ENCODE assay signal across 1 cellular context in genomic region chr9:113395000-113395861, GRCh38.
TF ChIP-seq lines count a peak whose summit lies in the region.

No MANE protein-coding gene starts in this region.

TF ChIP-seq in HepG2, 621 proteins besides CTCF, POLR2A, EP300 and RAD21 (continued from another document):
- TF ChIP-seq ZBTB4 (CRISPR knock-in tag; IDR thresholded peaks at IDR 0.05; ENCODE audit: borderline replicate concordance): peak; percentile 49; the same call in 1 of the 2 replicates
- no peak for TF ChIP-seq FOXP1 (IDR thresholded peaks at IDR 0.05)
- peak; percentile 75 for TF ChIP-seq FOXP1 (CRISPR knock-in tag; IDR thresholded peaks at IDR 0.05)
- TF ChIP-seq ZNF253 (CRISPR knock-in tag; IDR thresholded peaks at IDR 0.05; ENCODE audit: borderline replicate concordance): no peak
- no peak for TF ChIP-seq BRCA1 (CRISPR knock-in tag; IDR thresholded peaks at IDR 0.05)
- TF ChIP-seq ZNF563 (CRISPR knock-in tag; IDR thresholded peaks at IDR 0.05): no peak
- no peak for TF ChIP-seq MZF1 (CRISPR knock-in tag; IDR thresholded peaks at IDR 0.05; ENCODE audit: borderline replicate concordance)
- TF ChIP-seq ELK4 (CRISPR knock-in tag; IDR thresholded peaks at IDR 0.05; ENCODE audit: borderline replicate concordance): no peak
- TF ChIP-seq MBD4 (IDR thresholded peaks at IDR 0.05; ENCODE audit: borderline replicate concordance, low read length): no peak
- TF ChIP-seq ZNF296 (CRISPR knock-in tag; conservative IDR thresholded peaks at IDR 0.05): no peak
- TF ChIP-seq HMGA1 (CRISPR knock-in tag; conservative IDR thresholded peaks at IDR 0.05): no peak
- TF ChIP-seq ZNF468 (CRISPR knock-in tag; IDR thresholded peaks at IDR 0.05): no peak
- no peak for TF ChIP-seq ZNF251 (CRISPR knock-in tag; IDR thresholded peaks at IDR 0.05)
- no peak for TF ChIP-seq ZNF451 (CRISPR knock-in tag; IDR thresholded peaks at IDR 0.05)
- TF ChIP-seq ZNF770 (CRISPR knock-in tag; IDR thresholded peaks at IDR 0.05): peak; percentile 53; the same call in 1 of the 2 replicates
- TF ChIP-seq ZBTB8A (CRISPR knock-in tag; IDR thresholded peaks at IDR 0.05; ENCODE audit: borderline replicate concordance, low read depth): no peak
- TF ChIP-seq ZNF691 (CRISPR knock-in tag; IDR thresholded peaks at IDR 0.05; ENCODE audit: borderline replicate concordance, low read depth): peak; percentile 100
- no peak for TF ChIP-seq HNRNPH1 (optimal IDR thresholded peaks at IDR 0.05; ENCODE audit: low read depth, low read length)
- peak; percentile 74 for TF ChIP-seq POGZ (CRISPR knock-in tag; IDR thresholded peaks at IDR 0.05)
- TF ChIP-seq MBNL3 (CRISPR knock-in tag; conservative IDR thresholded peaks at IDR 0.05): no peak
- no peak for TF ChIP-seq HINFP (CRISPR knock-in tag; IDR thresholded peaks at IDR 0.05; ENCODE audit: low read depth)
- TF ChIP-seq ZNF317 (CRISPR knock-in tag; IDR thresholded peaks at IDR 0.05): peak; percentile 62; the same call in 1 of the 2 replicates
- TF ChIP-seq ZNF446 (CRISPR knock-in tag; IDR thresholded peaks at IDR 0.05): no peak
- no peak for TF ChIP-seq CEBPZ (IDR thresholded peaks at IDR 0.05; ENCODE audit: low read length)
- TF ChIP-seq CEBPB (IDR thresholded peaks at IDR 0.05; ENCODE audit: borderline replicate concordance, low read depth, low read length): peak; percentile 73
- TF ChIP-seq ARHGAP35 (CRISPR knock-in tag; IDR thresholded peaks at IDR 0.05; ENCODE audit: borderline replicate concordance): peak; percentile 26; the same call in 1 of the 2 replicates
- no peak for TF ChIP-seq ETV6 (CRISPR knock-in tag; conservative IDR thresholded peaks at IDR 0.05)
- TF ChIP-seq ZBTB44 (CRISPR knock-in tag; IDR thresholded peaks at IDR 0.05): no peak
- TF ChIP-seq MAX (IDR thresholded peaks at IDR 0.05): peak; percentile 50; the same call in 1 of the 2 replicates
- TF ChIP-seq ZNF275 (CRISPR knock-in tag; IDR thresholded peaks at IDR 0.05; ENCODE audit: borderline replicate concordance): no peak
- no peak; the same call in 1 of the 2 replicates for TF ChIP-seq ZNF225 (CRISPR knock-in tag; IDR thresholded peaks at IDR 0.05)
- no peak for TF ChIP-seq ZNF101 (CRISPR knock-in tag; IDR thresholded peaks at IDR 0.05; ENCODE audit: borderline replicate concordance, low read depth)
- peak; percentile 21; the same call in 1 of the 2 replicates for TF ChIP-seq HOXA5 (CRISPR knock-in tag; IDR thresholded peaks at IDR 0.05)
- TF ChIP-seq AFF4 (CRISPR knock-in tag; IDR thresholded peaks at IDR 0.05): no peak
- TF ChIP-seq KLF12 (CRISPR knock-in tag; IDR thresholded peaks at IDR 0.05; ENCODE audit: borderline replicate concordance): no peak
- peak; percentile 66; the same call in 1 of the 2 replicates for TF ChIP-seq ZSCAN29 (CRISPR knock-in tag; conservative IDR thresholded peaks at IDR 0.05)
- TF ChIP-seq ZSCAN21 (CRISPR knock-in tag; IDR thresholded peaks at IDR 0.05; ENCODE audit: borderline replicate concordance): no peak
- TF ChIP-seq HIVEP1 (CRISPR knock-in tag; IDR thresholded peaks at IDR 0.05): 0 out of 2 replicates have a peak, but pooled peaks have one; percentile 30
- no peak for TF ChIP-seq CENPBD1 (CRISPR knock-in tag; IDR thresholded peaks at IDR 0.05; ENCODE audit: borderline replicate concordance, low read depth)
- TF ChIP-seq ZNF562 (CRISPR knock-in tag; IDR thresholded peaks at IDR 0.05; ENCODE audit: borderline replicate concordance): no peak
